17 cellular contexts compared by ENCODE assay signal in genomic region chr16:30079480-30079879, GRCh38. TPM values are rescaled to one million over a fixed set of nuclear protein-coding genes. Genes with fewer than 3 reads are reported as not detected.
"Had no signal": no experiment of that assay in that cellular context is flagged by ENCODE, and none has a peak within 500 bp of the region (broad histone marks: within the 10 kb centered on the region; RNA-seq: fewer than 3 reads in every experiment).

No MANE protein-coding gene starts in this region.

- H3K27ac Mint-ChIP-seq: activated CD4-positive, alpha-beta T cell treated with anti-CD3 and anti-CD28 coated beads, Interleukin-2, amount 10 ng/mL, durations not matched to agents 24 days and 14 days; T-helper 1 cell treated with Interleukin-12 subunit alpha and Interleukin-12 subunit beta and Interleukin-4 antibody, amounts not matched to agents 30 μg/mL and 1 μg/mL, for 36 hours had no signal

- H3K27me3 Mint-ChIP-seq: activated CD4-positive, alpha-beta T cell treated with anti-CD3 and anti-CD28 coated beads, Interleukin-2, amount 10 ng/mL, durations not matched to agents 24 days and 14 days; central memory CD8-positive, alpha-beta T cell had no signal

- H3K4me3 Mint-ChIP-seq: activated CD4-positive, alpha-beta T cell treated with anti-CD3 and anti-CD28 coated beads, Interleukin-2, amount 10 ng/mL, durations not matched to agents 24 days and 14 days; central memory CD8-positive, alpha-beta T cell; T-helper 1 cell treated with Interleukin-12 subunit alpha and Interleukin-12 subunit beta and Interleukin-4 antibody, amounts not matched to agents 30 μg/mL and 1 μg/mL, for 36 hours had no signal

- ATAC-seq: foreskin keratinocyte, SK-N-SH treated with all-trans-retinoic acid at 6 μM for 48 hours, upper lobe of right lung had no signal

- DNase-seq: activated CD4-positive, alpha-beta T cell treated with anti-CD3 and anti-CD28 coated beads, Interleukin-2, amount 10 ng/mL, durations not matched to agents 24 days and 14 days; activated CD8-positive, alpha-beta memory T cell treated with anti-CD3 and anti-CD28 coated beads for 24 hours; activated naive CD4-positive, alpha-beta T cell treated with anti-CD3 and anti-CD28 coated beads, Interleukin-2, amount 50 U/mL, for 16 hours; brain microvascular endothelial cell; cortex of kidney; effector CD4-positive, alpha-beta T cell; foreskin keratinocyte; kidney glomerular epithelial cell; mesenchymal stem cell; ovary; sigmoid colon; stimulated activated CD4-positive, alpha-beta T cell treated with anti-CD3 and anti-CD28 coated beads, Interleukin-2, amount 100 ng/mL, for 24 hours; upper lobe of right lung had no signal

- H3K9me3 Mint-ChIP-seq: activated CD4-positive, alpha-beta T cell treated with anti-CD3 and anti-CD28 coated beads, Interleukin-2, amount 10 ng/mL, durations not matched to agents 24 days and 14 days; central memory CD8-positive, alpha-beta T cell; T-helper 1 cell treated with Interleukin-12 subunit alpha and Interleukin-12 subunit beta and Interleukin-4 antibody, amounts not matched to agents 30 μg/mL and 1 μg/mL, for 36 hours had no signal

RNA-seq across cellular contexts. Expression of gene TBX6, which starts 12.2 kb away (rescaled TPM):
- polyA plus RNA-seq: neural cell had no signal
